Comparison of ENCODE assay signal across 8 cellular contexts in genomic region chr19:39413269-39413902, GRCh38. TPM values are rescaled to one million over a fixed set of nuclear protein-coding genes. Genes with fewer than 3 reads are reported as not detected.
DNase-seq lines count a peak whose midpoint lies in the region; ATAC-seq, FAIRE-seq and TF ChIP-seq lines count a peak whose summit lies in the region.

No MANE protein-coding gene starts in this region.

- peaks cover 16% of the 10 kb centered on the region for H4K20me1 ChIP-seq in SK-N-SH (ENCODE audit: insufficient read depth)

- DNase-seq in A172 (ENCODE audit: low spot score) (peak; percentile 31), H54 (ENCODE audit: insufficient read length, low spot score) (no peak), SK-N-SH (peak; percentile 88), memory B cell (ENCODE audit: low spot score in 2 of 2) (peak; percentile 37 to 56), ureter (ENCODE audit: low spot score) (peak; percentile 75), HPDE6-E6E7 (ENCODE audit: extremely low spot score) (no peak)

- no peak for TF ChIP-seq CTCF in SK-N-SH (IDR thresholded peaks at IDR 0.05)

- H3K4me3 ChIP-seq in SK-N-SH (ENCODE audit: low read depth in 2 of 2, low read length in 1 of 2) (peak overlapping the region; percentile 92 to 96), duodenal mucosa (ENCODE audit: low read depth in 1 of 2, low read length in 2 of 2) (peak overlapping the region; percentile 71 to 83)

- WGBS in SK-N-SH (ENCODE audit: low lambda C conversion rate), result 1% methylated on average over 28 of the region's 55 CpGs

- H3K79me2 ChIP-seq in SK-N-SH (ENCODE audit: insufficient read depth), result peaks cover 60% of the 10 kb centered on the region

- H3K4me1 Mint-ChIP-seq in memory B cell, result peaks cover 40% of the 10 kb centered on the region

- peaks cover 33% of the 10 kb centered on the region for H3F3A ChIP-seq in SK-N-SH (replicated peaks; ENCODE audit: insufficient read depth)

- H3K4me1 ChIP-seq in SK-N-SH (ENCODE audit: control insufficient read depth in 1 of 2, insufficient read depth in 2 of 2, low read depth in 1 of 2, low read length in 1 of 2) (peaks cover 24 to 38% of the 10 kb centered on the region in 2 experiments; a peak in 3 of 4 replicates), duodenal mucosa (ENCODE audit: control insufficient read depth in 1 of 2, insufficient read depth in 2 of 2, low read length in 2 of 2) (peaks cover 21 to 22% of the 10 kb centered on the region in 2 donors)

- no peaks in the 10 kb centered on the region for H3K27me3 Mint-ChIP-seq in memory B cell

- H3K9me3 Mint-ChIP-seq in memory B cell, result no peaks in the 10 kb centered on the region

- H3K36me3 Mint-ChIP-seq in memory B cell, result peaks cover 21% of the 10 kb centered on the region

- TF ChIP-seq EP300 in SK-N-SH (IDR thresholded peaks at IDR 0.05; ENCODE audit: borderline replicate concordance in 1 of 2, low read depth in 1 of 2, low read length in 1 of 2), result no peak

- peak overlapping the region; percentile 96 for H3K27ac Mint-ChIP-seq in memory B cell

- peaks cover under 1 to 5% of the 10 kb centered on the region in 2 experiments for H3K36me3 ChIP-seq in SK-N-SH (replicated peaks in 1 of 2; ENCODE audit: control insufficient read depth in 1 of 2, insufficient read depth in 2 of 2, low read length in 1 of 2)
- H3K36me3 ChIP-seq in duodenal mucosa (ENCODE audit: control insufficient read depth in 1 of 2, insufficient read depth in 2 of 2, low read length in 2 of 2), result peaks cover 5 to 6% of the 10 kb centered on the region in 2 donors

- H3K27ac ChIP-seq in SK-N-SH (ENCODE audit: low read depth in 2 of 2, low read length in 1 of 2), result peak overlapping the region; percentile 94 to 96
- H3K27ac ChIP-seq in duodenal mucosa (ENCODE audit: low read depth, low read length), result peak overlapping the region; percentile 91

- H3K27me3 ChIP-seq in SK-N-SH (ENCODE audit: insufficient read depth) (no peaks in the 10 kb centered on the region), duodenal mucosa (ENCODE audit: control insufficient read depth in 1 of 2, insufficient read depth in 2 of 2, low read length in 2 of 2) (peaks cover 0 to 4% of the 10 kb centered on the region in 2 donors)

- no peaks in the 10 kb centered on the region for H3K9me2 ChIP-seq in SK-N-SH

- H3K9me3 ChIP-seq in SK-N-SH, result no peaks in the 10 kb centered on the region
- H3K9me3 ChIP-seq in duodenal mucosa (ENCODE audit: control insufficient read depth in 1 of 2, low read length in 2 of 2), result no peaks in the 10 kb centered on the region

- H3K4me2 ChIP-seq in SK-N-SH, result peak overlapping the region; percentile 99

- POLR2A ChIA-PET in SK-N-SH (lab: Yijun Ruan, JAX), result interaction anchor here (0.8 to 2.2 kb wide), 6 partner anchors 13 to 22 kb away, joined by 3 to 28 read pairs (median 4); partner anchors contain the start of genes MED29, PAF1 and RPS16

- H3K4me3 Mint-ChIP-seq in memory B cell, result peak overlapping the region; percentile 100

- FAIRE-seq in H54 (lab: Jason Lieb, UNC), result no peak

- TF ChIP-seq RAD21 in SK-N-SH (IDR thresholded peaks at IDR 0.05; ENCODE audit: low read length), result no peak

- peak overlapping the region; percentile 74 for H2AFZ ChIP-seq in SK-N-SH (ENCODE audit: low read depth)

- ATAC-seq in memory B cell (ENCODE audit: low read depth) (no peak), GM18505 (IDR thresholded peaks at IDR 0.05; ENCODE audit: unreplicated experiment) (no peak)

- peak overlapping the region; percentile 97 for H3K9ac ChIP-seq in SK-N-SH
- H3K9ac ChIP-seq in duodenal mucosa (ENCODE audit: low read depth in 1 of 2, low read length in 2 of 2), result peak overlapping the region; percentile 76 to 80

- TF ChIP-seq POLR2A in H54 (IDR thresholded peaks at IDR 0.05; ENCODE audit: low read depth, low read length) (peak; percentile 25; the same call in 1 of the 2 replicates), GM18505 (IDR thresholded peaks at IDR 0.05; ENCODE audit: borderline replicate concordance, extremely low read depth, insufficient read depth, insufficient read length) (no peak)

- CTCF ChIA-PET in SK-N-SH (lab: Yijun Ruan, JAX), result interaction anchor here (1.1 to 5.1 kb wide), 10 partner anchors 11 to 127 kb away, joined by 3 to 53 read pairs (median 5); partner anchors contain the start of genes EID2, EID2B, MED29 and PAF1

TF ChIP-seq in SK-N-SH, 30 proteins besides CTCF, POLR2A, EP300 and RAD21:
- TF ChIP-seq POLR2AphosphoS5 (IDR thresholded peaks at IDR 0.05; ENCODE audit: low read depth, low read length), result 0 out of 2 replicates have a peak, but pooled peaks have one; percentile 31
- no peak for TF ChIP-seq TEAD4 (IDR thresholded peaks at IDR 0.05; ENCODE audit: borderline replicate concordance, insufficient read depth)
- peak; percentile 75; the same call in 1 of the 2 replicates for TF ChIP-seq SIN3A (IDR thresholded peaks at IDR 0.05; ENCODE audit: borderline replicate concordance, low read depth, low read length)
TF ChIP-seq in SK-N-SH: peak in this region for 2.

RNA-seq across cellular contexts. Expression of gene PLEKHG2, which starts 0.9 kb away (rescaled TPM):
- 11.4 and 17.3 TPM in 2 replicates for total RNA-seq in A172 (2014; rRNA removed; shearing (Covaris generic))
- 13.6 and 13.8 TPM in 2 replicates for polyA plus RNA-seq in SK-N-SH (2012; rRNA removed)
- 2.8 and 4.6 TPM in 2 replicates for polyA plus RNA-seq in SK-N-SH (2012; cell fraction: cytosol; rRNA removed)
- polyA plus RNA-seq in SK-N-SH (2012; cell fraction: nucleus; rRNA removed), result 85.4 and 89.2 TPM in 2 replicates
- total RNA-seq in ureter, result 38.8 TPM

RNA-seq across cellular contexts. Expression of gene ZFP36, which starts 6.7 kb away (rescaled TPM):
- 0.50 and 1.5 TPM in 2 replicates for total RNA-seq in A172 (2014; rRNA removed; shearing (Covaris generic))
- 19.7 and 49.3 TPM in 2 replicates for polyA plus RNA-seq in SK-N-SH (2012; rRNA removed)
- 21.0 and 26.5 TPM in 2 replicates for polyA plus RNA-seq in SK-N-SH (2012; cell fraction: cytosol; rRNA removed)
- polyA plus RNA-seq in SK-N-SH (2012; cell fraction: nucleus; rRNA removed), result 127 and 135 TPM in 2 replicates
- 230 TPM for total RNA-seq in ureter

RNA-seq across cellular contexts. Expression of gene MED29, which starts 22.2 kb away (rescaled TPM):
- 20.9 and 24.7 TPM in 2 replicates for total RNA-seq in A172 (2014; rRNA removed; shearing (Covaris generic))
- polyA plus RNA-seq in SK-N-SH (2012; rRNA removed), result 32.0 and 33.1 TPM in 2 replicates
- polyA plus RNA-seq in SK-N-SH (2012; cell fraction: cytosol; rRNA removed), result 23.5 and 29.6 TPM in 2 replicates
- polyA plus RNA-seq in SK-N-SH (2012; cell fraction: nucleus; rRNA removed), result 21.0 and 21.9 TPM in 2 replicates
- total RNA-seq in ureter, result 51.8 TPM

RNA-seq across cellular contexts. Expression of gene RPS16, which starts 22.4 kb away (rescaled TPM):
- total RNA-seq in A172 (2014; rRNA removed; shearing (Covaris generic)), result 145 and 262 TPM in 2 replicates
- 5,038 and 7,541 TPM in 2 replicates for polyA plus RNA-seq in SK-N-SH (2012; rRNA removed)
- polyA plus RNA-seq in SK-N-SH (2012; cell fraction: cytosol; rRNA removed), result 3,850 and 5,242 TPM in 2 replicates
- 1,787 and 2,864 TPM in 2 replicates for polyA plus RNA-seq in SK-N-SH (2012; cell fraction: nucleus; rRNA removed)
- 2,118 TPM for total RNA-seq in ureter

RNA-seq across cellular contexts. Expression of gene PAF1, which starts 22.5 kb away (rescaled TPM):
- 55.3 and 69.9 TPM in 2 replicates for total RNA-seq in A172 (2014; rRNA removed; shearing (Covaris generic))
- 57.6 and 65.3 TPM in 2 replicates for polyA plus RNA-seq in SK-N-SH (2012; rRNA removed)
- polyA plus RNA-seq in SK-N-SH (2012; cell fraction: cytosol; rRNA removed), result 55.9 and 65.2 TPM in 2 replicates
- polyA plus RNA-seq in SK-N-SH (2012; cell fraction: nucleus; rRNA removed), result 76.8 and 79.5 TPM in 2 replicates
- 36.9 TPM for total RNA-seq in ureter

Comparison
In these comparisons a context has a peak if more than half of its experiments do, and no peak if none do; other contexts are left out.
1. DNase-seq: peak in A172 (single experiment), SK-N-SH (single experiment), memory B cell (2 of 2) and ureter (single experiment); none in H54 (single experiment) and HPDE6-E6E7 (single experiment).
2. RNA of gene ZFP36, which starts 6.7 kb away (total RNA-seq): 230 TPM in ureter (single experiment); 0.50 to 1.5 TPM in A172; every median in the first group is over 10 times any median in the second.